In the genomic region with DNA sequence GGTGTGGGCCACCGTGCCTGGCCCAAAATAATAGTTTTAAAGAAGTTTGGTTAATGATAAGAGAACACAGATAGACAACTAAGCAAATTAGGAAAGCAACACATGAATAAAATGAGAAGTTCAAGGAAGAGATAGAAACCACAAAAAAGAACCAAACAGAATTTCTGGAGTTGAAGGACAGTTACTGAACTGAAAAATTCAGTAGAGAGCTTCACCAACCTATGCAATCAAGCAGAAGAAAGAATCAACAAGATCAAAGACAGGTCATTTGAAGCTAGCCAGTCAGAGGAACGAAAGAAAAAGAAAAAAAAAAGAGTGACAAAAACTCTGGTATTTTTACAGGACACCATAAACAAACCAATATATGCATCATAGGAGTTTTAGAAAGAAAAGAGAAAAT, we compare ENCODE assay signal across 1 cellular context.
A peak's percentile ranks its signal among the peaks of the same experiment; 100 is the strongest.
TF ChIP-seq lines count a peak whose summit lies in the region.

No MANE protein-coding gene starts in this region.

TF ChIP-seq in HepG2, 621 proteins besides CTCF, POLR2A, EP300 and RAD21:
- TF ChIP-seq ZBTB7A (CRISPR knock-in tag; IDR thresholded peaks at IDR 0.05) (no peak), KLF11 (CRISPR knock-in tag; IDR thresholded peaks at IDR 0.05) (no peak), ZNF17 (CRISPR knock-in tag; IDR thresholded peaks at IDR 0.05) (no peak), EED (CRISPR knock-in tag; IDR thresholded peaks at IDR 0.05) (no peak), KDM6A (CRISPR knock-in tag; IDR thresholded peaks at IDR 0.05; ENCODE audit: low read depth) (no peak), ZNF160 (CRISPR knock-in tag; IDR thresholded peaks at IDR 0.05) (peak; percentile 89; the same call in 1 of the 2 replicates)
TF ChIP-seq in HepG2: peak in this region for 1.
